In genomic region chr14:30874999-30875787, GRCh38 we compare ENCODE assay signal across 8 cellular contexts. TPM values are rescaled to one million over a fixed set of nuclear protein-coding genes. Genes with fewer than 3 reads are reported as not detected.
DNase-seq lines count a peak whose midpoint lies in the region; ATAC-seq and TF ChIP-seq lines count a peak whose summit lies in the region.

No MANE protein-coding gene starts in this region.

- H3K4me3 ChIP-seq in Peyer's patch, result peak overlapping the region; percentile 44 to 63 (median 52)

- H3K27me3 Mint-ChIP-seq in effector memory CD8-positive, alpha-beta T cell, result peaks cover 62 to 67% of the 10 kb centered on the region in 2 donors
- peaks cover 26 to 36% (median 30%) of the 10 kb centered on the region in 3 donors for H3K27me3 Mint-ChIP-seq in naive B cell

- no peaks in the 10 kb centered on the region for H3K36me3 Mint-ChIP-seq in effector memory CD8-positive, alpha-beta T cell (ENCODE audit: insufficient read depth)
- H3K36me3 Mint-ChIP-seq in naive B cell, result peaks cover 0 to 6% of the 10 kb centered on the region in 2 donors

- no peak for TF ChIP-seq POLR2A in Peyer's patch (IDR thresholded peaks at IDR 0.05)

- H3K4me3 Mint-ChIP-seq in effector memory CD8-positive, alpha-beta T cell, result peak overlapping the region; percentile 73 to 77
- H3K4me3 Mint-ChIP-seq in naive B cell, result peak overlapping the region; percentile 81 to 90 (median 86)

- no peak for TF ChIP-seq CTCF in Peyer's patch (IDR thresholded peaks at IDR 0.05)

- H3K4me1 Mint-ChIP-seq in effector memory CD8-positive, alpha-beta T cell (ENCODE audit: low read depth in 2 of 2), result peaks cover 5 to 9% of the 10 kb centered on the region in 2 donors
- peaks cover 13 to 18% (median 16%) of the 10 kb centered on the region in 3 donors for H3K4me1 Mint-ChIP-seq in naive B cell

- peaks cover 0 to 16% (median 6%) of the 10 kb centered on the region in 4 donors for H3K4me1 ChIP-seq in Peyer's patch

- H3K9me3 Mint-ChIP-seq in effector memory CD8-positive, alpha-beta T cell, result no peaks in the 10 kb centered on the region
- H3K9me3 Mint-ChIP-seq in naive B cell, result no peaks in the 10 kb centered on the region

- H3K9me3 ChIP-seq in Peyer's patch, result no peaks in the 10 kb centered on the region

- peak; percentile 63 for DNase-seq in activated effector memory CD4-positive, alpha-beta T cell treated with anti-CD3 and anti-CD28 coated beads, Interleukin-2, amount 50 U/mL, for 16 hours
- DNase-seq in activated effector memory CD4-positive, alpha-beta T cell treated with Interleukin-2 at 50 U/mL for 16 hours, result no peak
- DNase-seq in Peyer's patch (peak in 1 of 3 donors; percentile 48), naive B cell (peak; percentile 5), NOMO-1 treated with dmso at 0.1 percent for 144 hours (lab: John Stamatoyannopoulos, UW; ENCODE audit: unreplicated experiment) (no peak), NCI-H187 (lab: John Stamatoyannopoulos, UW) (no peak)
- no peak for DNase-seq in effector memory CD8-positive, alpha-beta T cell

- no peak overlapping the region for H3K27ac Mint-ChIP-seq in effector memory CD8-positive, alpha-beta T cell
- H3K27ac Mint-ChIP-seq in naive B cell, result peak overlapping the region in 2 of 6 donors; percentile 39 to 64

- ATAC-seq in HG02973 (IDR thresholded peaks at IDR 0.05; ENCODE audit: unreplicated experiment), result peak; percentile 22
- ATAC-seq in effector memory CD8-positive, alpha-beta T cell (replicated peaks), result peak; percentile 40
- ATAC-seq in naive B cell (ENCODE audit: low read depth in 2 of 2), result peak; percentile 41 to 45

- H3K36me3 ChIP-seq in Peyer's patch, result no peaks in the 10 kb centered on the region

- peak overlapping the region in 1 of 4 donors; percentile 55 for H3K27ac ChIP-seq in Peyer's patch

- H3K27me3 ChIP-seq in Peyer's patch, result peaks cover 0 to 6% of the 10 kb centered on the region in 2 donors

RNA-seq across cellular contexts. Expression of gene COCH, which starts 0.8 kb away (rescaled TPM):
- 1 to 10 TPM in 1 of 4 donors, under 1 TPM in 1, not detected in 2; 0.54 to 9.9 TPM for total RNA-seq in Peyer's patch
- 1 to 10 TPM in 5 of 6 donors, under 1 TPM in 1; 0.56 to 7.4 (median 3.4) TPM for polyA plus RNA-seq in naive B cell (ENCODE audit: low read depth in 6 of 6)

Comparison
In these comparisons a context has a peak if more than half of its experiments do, and no peak if none do; other contexts are left out.
1. DNase-seq: peak in activated effector memory CD4-positive, alpha-beta T cell treated with anti-CD3 and anti-CD28 coated beads, Interleukin-2, amount 50 U/mL, for 16 hours (single experiment) and naive B cell (single experiment); none in activated effector memory CD4-positive, alpha-beta T cell treated with Interleukin-2 at 50 U/mL for 16 hours (single experiment), effector memory CD8-positive, alpha-beta T cell (0 of 3), NOMO-1 treated with dmso at 0.1 percent for 144 hours (single experiment) and NCI-H187 (0 of 2).
2. Peak in every context shown above with its lines, with median percentiles within 50 percentile points of each other: ATAC-seq.